In the genomic region with DNA sequence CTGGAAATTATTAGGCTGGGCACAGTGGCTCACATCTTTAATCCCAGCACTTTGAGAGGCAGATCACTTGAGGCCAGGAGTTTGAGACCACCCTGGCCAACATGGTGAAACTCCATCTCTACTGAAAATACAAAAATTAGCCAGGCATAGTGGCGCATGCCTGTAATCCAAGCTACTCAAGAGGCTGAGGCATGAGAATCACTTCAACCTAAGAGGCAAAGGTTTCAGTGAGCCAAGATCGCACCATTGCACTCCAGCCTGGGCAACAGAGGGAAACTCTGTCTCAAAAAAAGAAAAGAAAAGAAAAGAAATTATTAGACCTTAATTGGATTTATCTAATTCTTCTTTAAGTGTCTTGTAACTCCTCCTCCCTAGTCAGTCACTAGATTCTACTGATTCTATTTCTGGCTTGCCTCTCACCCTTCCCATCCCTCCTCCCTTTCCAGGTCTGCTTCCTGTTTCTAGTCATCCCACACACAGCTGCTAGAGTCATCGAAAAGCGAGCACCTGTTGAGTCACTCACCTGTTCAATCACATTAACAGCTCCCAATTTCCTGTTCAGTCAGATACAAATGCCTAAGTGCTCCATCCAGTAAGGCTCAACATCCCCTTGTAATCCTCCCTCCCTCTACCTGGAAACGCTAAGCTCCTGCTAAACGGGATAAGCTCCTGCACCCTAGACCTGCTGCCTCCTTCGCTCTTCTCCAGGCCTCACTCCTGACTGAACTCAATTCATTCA, we compare ENCODE assay signal across 12 cellular contexts. TPM values are rescaled to one million over a fixed set of nuclear protein-coding genes. Genes with fewer than 3 reads are reported as not detected.
DNase-seq lines count a peak whose midpoint lies in the region; ATAC-seq and TF ChIP-seq lines count a peak whose summit lies in the region.
"Had no signal": no experiment of that assay in that cellular context is flagged by ENCODE, and none has a peak within 500 bp of the region (broad histone marks: within the 10 kb centered on the region; RNA-seq: fewer than 3 reads in every experiment).

No MANE protein-coding gene starts in this region.

- POLR2A ChIA-PET in CD4-positive, alpha-beta T cell (lab: Charles Lee): interaction anchor here (0.6 to 3.0 kb wide), 7 partner anchors 11 to 83 kb away, joined by 3 to 9 read pairs (median 3); a partner anchor contains a TSS

- no peak for ATAC-seq in CD4-positive, alpha-beta T cell (ENCODE audit: poor library complexity)
- ATAC-seq in RWPE2 (ENCODE audit: low read depth) (peak; percentile 97), left cardiac atrium (no peak)
- ATAC-seq: gastrocnemius medialis had no signal

- H3K4me1 Mint-ChIP-seq in CD4-positive, alpha-beta T cell (ENCODE audit: low read depth): peaks cover 93% of the 10 kb centered on the region

- CTCF ChIA-PET in CD4-positive, alpha-beta T cell (lab: Charles Lee): interaction anchor here (1.1 kb wide), 1 partner anchor 26 kb away, joined by 4 read pairs; no protein-coding TSS in a partner anchor

- H3K36me3 ChIP-seq in RWPE2 (ENCODE audit: low read depth): peaks cover 5% of the 10 kb centered on the region; the same call in 1 of the 2 replicates
- H3K36me3 ChIP-seq: gastrocnemius medialis had no signal

- H3K27me3 ChIP-seq in CD4-positive, alpha-beta T cell (ENCODE audit: control insufficient read depth, insufficient read depth, low read length): no peaks in the 10 kb centered on the region
- no peaks in the 10 kb centered on the region for H3K27me3 ChIP-seq in RWPE2 (ENCODE audit: insufficient read depth, poor library complexity, severe bottlenecking)
- H3K27me3 ChIP-seq: gastrocnemius medialis had no signal

- no peak for TF ChIP-seq CTCF in CD4-positive, alpha-beta T cell (IDR thresholded peaks at IDR 0.05)
- TF ChIP-seq CTCF in RWPE2 (IDR thresholded peaks at IDR 0.05; ENCODE audit: poor library complexity, severe bottlenecking) (no peak), GM10266 (IDR thresholded peaks at IDR 0.05; ENCODE audit: control insufficient read depth, insufficient read depth, low read depth, missing control alignments) (no peak)

- H3K27ac ChIP-seq in CD4-positive, alpha-beta T cell (ENCODE audit: low read depth, low read length): no peak overlapping the region
- H3K27ac ChIP-seq in RWPE2 (ENCODE audit: poor library complexity, severe bottlenecking): peak overlapping the region; percentile 42
- H3K27ac ChIP-seq: gastrocnemius medialis, parathyroid adenoma, VCaP had no signal

- no peaks in the 10 kb centered on the region for H3K9me3 ChIP-seq in CD4-positive, alpha-beta T cell (ENCODE audit: control insufficient read depth, low read length)
- H3K9me3 ChIP-seq in RWPE2 (ENCODE audit: severe bottlenecking): no peaks in the 10 kb centered on the region
- H3K9me3 ChIP-seq: gastrocnemius medialis had no signal

- no peaks in the 10 kb centered on the region for H3K27me3 Mint-ChIP-seq in CD4-positive, alpha-beta T cell

- peaks cover 68% of the 10 kb centered on the region for H3K36me3 Mint-ChIP-seq in CD4-positive, alpha-beta T cell (ENCODE audit: low read depth)

- H3K27ac Mint-ChIP-seq in CD4-positive, alpha-beta T cell: peak overlapping the region; percentile 12

- peaks cover 30% of the 10 kb centered on the region for H3K4me1 ChIP-seq in RWPE2 (ENCODE audit: insufficient read depth, poor library complexity, severe bottlenecking)

- H3K4me3 ChIP-seq in RWPE2 (ENCODE audit: severe bottlenecking): no peak overlapping the region
- H3K4me3 ChIP-seq: gastrocnemius medialis had no signal

- DNase-seq in CD4-positive, alpha-beta T cell: no peak
- DNase-seq in HPDE6-E6E7 (ENCODE audit: extremely low spot score) (peak; percentile 78), RWPE2 (ENCODE audit: low spot score) (no peak), islet precursor cell (peak; percentile 77), GM10266 (ENCODE audit: extremely low spot score) (no peak), left cardiac atrium (no peak)
- DNase-seq in activated effector memory CD4-positive, alpha-beta T cell treated with Interleukin-2 at 50 U/mL for 16 hours: no peak
- no peak for DNase-seq in stimulated activated CD8-positive, alpha-beta memory T cell treated with anti-CD3 and anti-CD28 coated beads, Interleukin-4, amount 100 ng/mL, for 48 hours
- DNase-seq: gastrocnemius medialis, NCI-H1694 had no signal

- H3K4me3 Mint-ChIP-seq in CD4-positive, alpha-beta T cell: no peak overlapping the region

- intact Hi-C loops in CD4-positive, alpha-beta T cell (cut with DNase I, micrococcal nuclease): loop anchor here in 1 of 2 experiments (1.0 kb wide), 1 partner anchor 12 kb away; no protein-coding TSS in a partner anchor
- intact Hi-C loops in left cardiac atrium (cut with DNase I): no loop called here

- no peaks in the 10 kb centered on the region for H3K9me3 Mint-ChIP-seq in CD4-positive, alpha-beta T cell

RNA-seq across cellular contexts. Expression of a gene that starts 34.6 kb away (rescaled TPM):
- 10 to 100 TPM; 62.7 to 67.8 TPM for total RNA-seq in CD4-positive, alpha-beta T cell
- 10 to 100 TPM; 11.4 to 15.4 TPM for total RNA-seq in left cardiac atrium

Comparison
In these comparisons a context has a peak if more than half of its experiments do, and no peak if none do; other contexts are left out.
1. DNase-seq: peak in HPDE6-E6E7 (single experiment) and islet precursor cell (single experiment); none in CD4-positive, alpha-beta T cell (0 of 10), RWPE2 (single experiment), GM10266 (single experiment), activated effector memory CD4-positive, alpha-beta T cell treated with Interleukin-2 at 50 U/mL for 16 hours (single experiment), left cardiac atrium (single experiment) and stimulated activated CD8-positive, alpha-beta memory T cell treated with anti-CD3 and anti-CD28 coated beads, Interleukin-4, amount 100 ng/mL, for 48 hours (single experiment).